22 cellular contexts compared by ENCODE assay signal in the genomic region with DNA sequence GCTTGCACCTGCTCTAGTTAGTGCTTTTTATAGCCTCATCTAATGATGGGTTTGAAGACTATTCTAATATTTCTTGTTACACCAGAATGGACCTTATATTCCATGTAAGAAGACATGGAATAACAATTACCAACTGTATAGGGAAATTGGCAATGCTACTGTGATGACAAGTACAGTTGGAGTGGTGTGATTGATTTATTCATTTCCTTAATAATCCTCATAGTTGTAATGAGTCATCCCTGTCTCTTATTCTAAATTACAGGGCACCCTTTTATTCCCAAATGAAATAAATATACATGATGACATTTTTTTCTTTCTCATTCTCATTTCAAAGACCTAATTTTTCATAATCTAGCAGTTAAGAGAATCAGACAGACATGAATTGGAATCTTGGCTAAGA. TPM values are rescaled to one million over a fixed set of nuclear protein-coding genes. Genes with fewer than 3 reads are reported as not detected.
A peak's percentile ranks its signal among the peaks of the same experiment; 100 is the strongest.
DNase-seq lines count a peak whose midpoint lies in the region; ATAC-seq and TF ChIP-seq lines count a peak whose summit lies in the region.
"Had no signal": no experiment of that assay in that cellular context is flagged by ENCODE, and none has a peak within 500 bp of the region (broad histone marks: within the 10 kb centered on the region; RNA-seq: fewer than 3 reads in every experiment).

No MANE protein-coding gene starts in this region.

- H3K4me2 ChIP-seq in PC-3 (ENCODE audit: low read length) = no peak overlapping the region
- no peak overlapping the region for H3K4me2 ChIP-seq in osteoblast (ENCODE audit: insufficient read depth, low read length)

- peaks cover 20% of the 10 kb centered on the region for H3K4me1 Mint-ChIP-seq in dendritic cell treated with granulocyte-macrophage colony-stimulating factor and Interleukin-4, amounts not matched to agents 40 ng/mL and 50 ng/mL, for 4 days (ENCODE audit: low read depth)
- H3K4me1 Mint-ChIP-seq in type B pancreatic cell (ENCODE audit: unreplicated experiment) = peaks cover 4% of the 10 kb centered on the region
- H3K4me1 Mint-ChIP-seq: CD8-positive, alpha-beta memory T cell had no signal

- H4K20me1 ChIP-seq in PC-3 (ENCODE audit: low read length) = no peaks in the 10 kb centered on the region
- no peaks in the 10 kb centered on the region for H4K20me1 ChIP-seq in osteoblast (ENCODE audit: insufficient read depth, low read length)

- TF ChIP-seq CTCF in PC-3 (conservative IDR thresholded peaks at IDR 0.05; ENCODE audit: low read depth, low read length) (no peak), type B pancreatic cell (conservative IDR thresholded peaks at IDR 0.05) (no peak), osteoblast (IDR thresholded peaks at IDR 0.05; ENCODE audit: extremely low read depth, low read depth, low read length) (no peak)

- no peaks in the 10 kb centered on the region for H3K9me3 Mint-ChIP-seq in dendritic cell treated with granulocyte-macrophage colony-stimulating factor and Interleukin-4, amounts not matched to agents 40 ng/mL and 50 ng/mL, for 4 days
- no peaks in the 10 kb centered on the region for H3K9me3 Mint-ChIP-seq in type B pancreatic cell
- H3K9me3 Mint-ChIP-seq: CD8-positive, alpha-beta memory T cell; IgD-negative memory B cell had no signal

- DNase-seq in NCI-H446 treated with DMSO at 0.1 percent for 48 hours (lab: John Stamatoyannopoulos, UW) (peak; percentile 28), NCI-H446 (lab: John Stamatoyannopoulos, UW) (no peak), PC-3 (no peak), DMS79 (lab: John Stamatoyannopoulos, UW) (no peak), type B pancreatic cell (ENCODE audit: extremely low spot score, unreplicated experiment) (no peak), osteoblast (ENCODE audit: insufficient read length, low spot score, missing footprints) (no peak)
- DNase-seq: 8988T; ACHN; BE2C; Calu3; CD8-positive, alpha-beta memory T cell; H7; NCI-H1092; NCI-H146; NCI-H1930; NCI-H2107; NCI-H510A; Right ventricle myocardium superior had no signal

- no peaks in the 10 kb centered on the region for H3K9me2 ChIP-seq in PC-3 (replicated peaks; ENCODE audit: low read length)

- POLR2A ChIA-PET in PC-3 (lab: Charles Lee; ENCODE audit: unreplicated experiment) = no interaction called here

- H2AFZ ChIP-seq in PC-3 (ENCODE audit: low read length) (no peak overlapping the region), osteoblast (ENCODE audit: low read length) (no peak overlapping the region)

- intact Hi-C loops in PC-3 (cut with micrococcal nuclease) = no loop called here
- intact Hi-C loops in dendritic cell treated with granulocyte-macrophage colony-stimulating factor and Interleukin-4, amounts not matched to agents 40 ng/mL and 50 ng/mL, for 4 days (cut with micrococcal nuclease) = no loop called here

- H3K36me3 Mint-ChIP-seq in dendritic cell treated with granulocyte-macrophage colony-stimulating factor and Interleukin-4, amounts not matched to agents 40 ng/mL and 50 ng/mL, for 4 days (ENCODE audit: low read depth) = no peaks in the 10 kb centered on the region
- H3K36me3 Mint-ChIP-seq in type B pancreatic cell = no peaks in the 10 kb centered on the region
- H3K36me3 Mint-ChIP-seq: CD14-positive monocyte, IgD-negative memory B cell had no signal

- no peak overlapping the region for H3K4me3 Mint-ChIP-seq in dendritic cell treated with granulocyte-macrophage colony-stimulating factor and Interleukin-4, amounts not matched to agents 40 ng/mL and 50 ng/mL, for 4 days
- H3K4me3 Mint-ChIP-seq in type B pancreatic cell = no peak overlapping the region
- H3K4me3 Mint-ChIP-seq: CD14-positive monocyte; CD8-positive, alpha-beta memory T cell; IgD-negative memory B cell had no signal

- CTCF ChIA-PET in PC-3 (lab: Charles Lee) = no interaction called here

- ATAC-seq in PC-3 (peak; percentile 49), GM19397 (IDR thresholded peaks at IDR 0.05; ENCODE audit: unreplicated experiment) (no peak)

- no peaks in the 10 kb centered on the region for H3F3A ChIP-seq in PC-3 (ENCODE audit: low read length, unreplicated experiment)

- peaks cover 7% of the 10 kb centered on the region for H3K4me1 ChIP-seq in PC-3 (ENCODE audit: insufficient read depth, low read length)
- no peaks in the 10 kb centered on the region for H3K4me1 ChIP-seq in osteoblast (ENCODE audit: insufficient read depth, low read length)
- H3K4me1 ChIP-seq: BE2C had no signal

- H3K27me3 Mint-ChIP-seq in dendritic cell treated with granulocyte-macrophage colony-stimulating factor and Interleukin-4, amounts not matched to agents 40 ng/mL and 50 ng/mL, for 4 days = peaks cover 3% of the 10 kb centered on the region
- H3K27me3 Mint-ChIP-seq in type B pancreatic cell = no peaks in the 10 kb centered on the region
- H3K27me3 Mint-ChIP-seq: IgD-negative memory B cell had no signal

- no peaks in the 10 kb centered on the region for H3K79me2 ChIP-seq in PC-3 (ENCODE audit: low read length)
- H3K79me2 ChIP-seq in osteoblast (ENCODE audit: insufficient read depth, low read length) = no peaks in the 10 kb centered on the region

- H3K4me3 ChIP-seq in PC-3 (ENCODE audit: low read length) (no peak overlapping the region), osteoblast (ENCODE audit: insufficient read depth, low read length) (no peak overlapping the region)

- H3K9me3 ChIP-seq in PC-3 (ENCODE audit: low read length) (no peaks in the 10 kb centered on the region), osteoblast (ENCODE audit: low read depth, low read length) (no peaks in the 10 kb centered on the region)
- H3K9me3 ChIP-seq: BE2C had no signal

- H3K27ac Mint-ChIP-seq in dendritic cell treated with granulocyte-macrophage colony-stimulating factor and Interleukin-4, amounts not matched to agents 40 ng/mL and 50 ng/mL, for 4 days = peak overlapping the region; percentile 37
- no peak overlapping the region for H3K27ac Mint-ChIP-seq in type B pancreatic cell
- H3K27ac Mint-ChIP-seq: CD14-positive monocyte; CD8-positive, alpha-beta memory T cell; IgD-negative memory B cell had no signal

- BruUV-seq in PC-3 (replicated peaks; lab: Mats Ljungman, UMichigan) = no TSS peak

- H3K36me3 ChIP-seq in PC-3 (ENCODE audit: low read depth, low read length) (no peaks in the 10 kb centered on the region), osteoblast (ENCODE audit: insufficient read depth, low read length) (no peaks in the 10 kb centered on the region)
- H3K36me3 ChIP-seq: BE2C had no signal

- H3K27ac ChIP-seq in PC-3 (ENCODE audit: low read length) (no peak overlapping the region), osteoblast (ENCODE audit: low read depth, low read length) (no peak overlapping the region)

- H3K9ac ChIP-seq in PC-3 (ENCODE audit: low read length) = no peak overlapping the region

- no peaks in the 10 kb centered on the region for H3K27me3 ChIP-seq in PC-3 (ENCODE audit: low read length)
- H3K27me3 ChIP-seq in osteoblast (ENCODE audit: insufficient read depth, low read length) = peaks cover 3% of the 10 kb centered on the region
- H3K27me3 ChIP-seq: BE2C had no signal

RNA-seq across cellular contexts. Expression of a gene that starts 18.3 kb away (rescaled TPM):
- total RNA-seq in PC-3 (2014; rRNA removed) (10.1 and 17.6 TPM in 2 replicates), type B pancreatic cell (ENCODE audit: low replicate concordance) (54.2 and 58.8 TPM in 2 replicates), osteoblast (22.1 and 30.1 TPM in 2 replicates)
